In the genomic region with DNA sequence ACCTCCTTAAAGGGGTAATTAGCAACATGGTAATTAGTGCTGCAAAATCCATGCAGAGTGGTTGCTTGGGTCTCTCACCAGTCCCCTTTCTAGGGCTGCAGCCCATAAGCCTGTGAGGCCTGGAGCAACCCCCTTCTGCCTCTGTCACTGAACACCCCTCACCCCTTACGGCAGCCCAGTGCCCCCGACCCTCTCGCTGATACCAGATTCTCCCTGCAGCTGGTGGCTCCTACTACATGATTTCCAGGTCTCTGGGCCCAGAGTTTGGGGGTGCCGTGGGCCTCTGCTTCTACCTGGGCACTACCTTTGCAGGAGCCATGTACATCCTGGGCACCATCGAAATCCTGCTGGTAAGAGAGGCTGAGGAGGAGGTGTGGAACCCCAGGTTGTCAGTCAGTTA, we compare ENCODE assay signal across 9 cellular contexts. TPM values are rescaled to one million over a fixed set of nuclear protein-coding genes. Genes with fewer than 3 reads are reported as not detected.
"Had no signal": no experiment of that assay in that cellular context is flagged by ENCODE, and none has a peak within 500 bp of the region (broad histone marks: within the 10 kb centered on the region; RNA-seq: fewer than 3 reads in every experiment).

No MANE protein-coding gene starts in this region.

- ATAC-seq: HepG2 had no signal

- H3K4me3 ChIP-seq: GM23248 had no signal

- H3K27ac ChIP-seq: GM23248, HL-60 had no signal

- DNase-seq: GM23248, GOT3, H9, HCEC 1CT, KBM-7 had no signal

- FAIRE-seq: H54, HepG2 had no signal

- H3K9ac ChIP-seq: GM23248 had no signal

RNA-seq across cellular contexts. Expression of gene SLC12A5, which starts 8.0 kb away (rescaled TPM):
- total RNA-seq: GM23248 had no signal

RNA-seq across cellular contexts. Expression of gene MMP9, which starts 28.3 kb away (rescaled TPM):
- total RNA-seq: GM23248, HepG2 had no signal
- polyA plus RNA-seq: HepG2, IgD-negative memory B cell had no signal
